Comparison of ENCODE assay signal across 14 cellular contexts in genomic region chr22:42925598-42925997, GRCh38.
DNase-seq lines count a peak whose midpoint lies in the region; TF ChIP-seq lines count a peak whose summit lies in the region.
"Had no signal": no experiment of that assay in that cellular context is flagged by ENCODE, and none has a peak within 500 bp of the region (broad histone marks: within the 10 kb centered on the region; RNA-seq: fewer than 3 reads in every experiment).

No MANE protein-coding gene starts in this region.

- no peak overlapping the region for H2AK5ac ChIP-seq in trophoblast cell (ENCODE audit: low read length)

- H3K4me1 ChIP-seq in BLaER1, result peaks cover 87% of the 10 kb centered on the region
- H3K4me1 ChIP-seq in trophoblast cell (ENCODE audit: control insufficient read depth in 1 of 2, insufficient read depth in 2 of 2, low read length in 2 of 2), result peaks cover 14 to 15% of the 10 kb centered on the region in 2 experiments

- peaks cover 100% of the 10 kb centered on the region for H4K20me1 ChIP-seq in BLaER1

- no peaks in the 10 kb centered on the region for H3K9me3 ChIP-seq in BLaER1
- no peaks in the 10 kb centered on the region for H3K9me3 ChIP-seq in trophoblast cell (ENCODE audit: insufficient read depth, low read depth, low read length)

- no peak overlapping the region for H4K12ac ChIP-seq in trophoblast cell (ENCODE audit: low read depth, low read length)

- no CpG with 5 or more reads among the region's 6 CpGs for WGBS in trophoblast cell (ENCODE audit: extremely low coverage, insufficient coverage, insufficient read length)

- no peak for TF ChIP-seq CTCF in coronary artery (IDR thresholded peaks at IDR 0.05)

- H3K4me2 ChIP-seq in BLaER1 (peak overlapping the region; percentile 60), trophoblast cell (ENCODE audit: low read length) (no peak overlapping the region)

- no peak overlapping the region for H3K9ac ChIP-seq in BLaER1
- no peak overlapping the region for H3K9ac ChIP-seq in trophoblast cell (ENCODE audit: low read length)

- H4K91ac ChIP-seq in trophoblast cell (ENCODE audit: low read depth, low read length), result no peak overlapping the region

- H3K27ac ChIP-seq in BLaER1 (peak overlapping the region; percentile 21; the same call in 1 of the 2 replicates), coronary artery (peak overlapping the region; percentile 58 to 99), trophoblast cell (ENCODE audit: low read depth, low read length) (no peak overlapping the region)

- H3K79me1 ChIP-seq in trophoblast cell (ENCODE audit: low read length), result no peaks in the 10 kb centered on the region

- H3K27me3 ChIP-seq in BLaER1 (no peaks in the 10 kb centered on the region), trophoblast cell (ENCODE audit: insufficient read depth, low read length) (no peaks in the 10 kb centered on the region)

- no peak overlapping the region for H4K8ac ChIP-seq in trophoblast cell (ENCODE audit: low read depth, low read length)

- H3K36me3 ChIP-seq in BLaER1 (peaks cover 16% of the 10 kb centered on the region), trophoblast cell (ENCODE audit: control insufficient read depth in 1 of 2, insufficient read depth in 2 of 2, low read length in 2 of 2) (peaks cover 0 to 2% of the 10 kb centered on the region in 2 experiments)

- no peaks in the 10 kb centered on the region for H3K79me2 ChIP-seq in trophoblast cell (ENCODE audit: control insufficient read depth, insufficient read depth, low read length, poor library complexity)

- no peak overlapping the region for H2BK5ac ChIP-seq in trophoblast cell (ENCODE audit: low read depth, low read length, poor library complexity)

- no peak overlapping the region for H2AFZ ChIP-seq in trophoblast cell (ENCODE audit: insufficient read depth, low read length, poor library complexity)

- no peak overlapping the region for H3K14ac ChIP-seq in trophoblast cell (ENCODE audit: low read length)

- peak; percentile 67 for DNase-seq in MV-4-11 (lab: John Stamatoyannopoulos, UW)
- no peak for DNase-seq in coronary artery (ENCODE audit: low spot score)
- no peak for DNase-seq in trophoblast cell
- DNase-seq in stimulated activated CD4-positive, alpha-beta T cell treated with anti-CD3 and anti-CD28 coated beads, Interleukin-2, amount 100 ng/mL, for 48 hours, result no peak
- DNase-seq in activated CD4-positive, alpha-beta T cell treated with anti-CD3 and anti-CD28 coated beads for 1 hour, result no peak
- DNase-seq in mucosa of gallbladder (ENCODE audit: low spot score), result no peak
- no peak for DNase-seq in KG1 (lab: John Stamatoyannopoulos, UW)
- DNase-seq: activated CD4-positive, alpha-beta T cell treated with anti-CD3 and anti-CD28 coated beads for 4 hours; activated naive CD4-positive, alpha-beta T cell treated with Interleukin-2 at 50 U/mL for 16 hours; GDM1; head of caudate nucleus; NCI-H510A; stimulated activated CD4-positive, alpha-beta T cell treated with anti-CD3 and anti-CD28 coated beads, Interleukin-12 subunit alpha, Interleukin-12 subunit beta, amount 100 ng/mL, for 4 hours had no signal

- H2BK120ac ChIP-seq in trophoblast cell (ENCODE audit: insufficient read depth, low read length, poor library complexity), result no peak overlapping the region

- no peak overlapping the region for H2BK12ac ChIP-seq in trophoblast cell (ENCODE audit: low read length)

- no peak overlapping the region for H3K23ac ChIP-seq in trophoblast cell (ENCODE audit: low read length)

- no peak overlapping the region for H3K18ac ChIP-seq in trophoblast cell (ENCODE audit: low read length)

- H3K4ac ChIP-seq in trophoblast cell (ENCODE audit: low read depth, low read length), result peak overlapping the region; percentile 83

- H3K4me3 ChIP-seq in BLaER1, result no peak overlapping the region
- H3K4me3 ChIP-seq in coronary artery, result no peak overlapping the region
- no peak overlapping the region for H3K4me3 ChIP-seq in trophoblast cell (ENCODE audit: low read depth, low read length)
